In genomic region chr12:71854594-71854993, GRCh38 we compare ENCODE assay signal across 16 cellular contexts. TPM values are rescaled to one million over a fixed set of nuclear protein-coding genes. Genes with fewer than 3 reads are reported as not detected.
DNase-seq lines count a peak whose midpoint lies in the region; ATAC-seq and TF ChIP-seq lines count a peak whose summit lies in the region.
"Had no signal": no experiment of that assay in that cellular context is flagged by ENCODE, and none has a peak within 500 bp of the region (broad histone marks: within the 10 kb centered on the region; RNA-seq: fewer than 3 reads in every experiment).

No MANE protein-coding gene starts in this region.

- ATAC-seq in activated CD4-positive, alpha-beta T cell treated with anti-CD3 and anti-CD28 coated beads for 36 hours, result no peak
- no peak for ATAC-seq in CD8-positive, alpha-beta T cell
- ATAC-seq in memory B cell (ENCODE audit: low read depth) (peak; percentile 29), lower lobe of right lung (no peak)
- no peak for ATAC-seq in stimulated activated memory B cell treated with anti-CD40 and anti-IgM and Interleukin-4, amounts not matched to agents 10 μg/mL and 1 μg/mL and 100 μg/mL, for 72 hours
- ATAC-seq: GM12878 had no signal

- H3K27ac Mint-ChIP-seq in activated CD4-positive, alpha-beta T cell treated with anti-CD3 and anti-CD28 coated beads for 36 hours, result peak overlapping the region; percentile 38
- peak overlapping the region; percentile 28 for H3K27ac Mint-ChIP-seq in CD8-positive, alpha-beta T cell
- peak overlapping the region; percentile 36 for H3K27ac Mint-ChIP-seq in memory B cell
- peak overlapping the region; percentile 45 for H3K27ac Mint-ChIP-seq in stimulated activated memory B cell treated with anti-CD40 and anti-IgM and Interleukin-4, amounts not matched to agents 10 μg/mL and 1 μg/mL and 100 μg/mL, for 72 hours
- peak overlapping the region in 2 of 7 donors; percentile 31 to 33 for H3K27ac Mint-ChIP-seq in CD4-positive, alpha-beta memory T cell
- H3K27ac Mint-ChIP-seq: H9 had no signal

- peaks cover 81% of the 10 kb centered on the region for H3K36me3 Mint-ChIP-seq in activated CD4-positive, alpha-beta T cell treated with anti-CD3 and anti-CD28 coated beads for 36 hours (ENCODE audit: low read depth)
- H3K36me3 Mint-ChIP-seq in CD8-positive, alpha-beta T cell, result peaks cover 83% of the 10 kb centered on the region
- peaks cover 38% of the 10 kb centered on the region for H3K36me3 Mint-ChIP-seq in memory B cell
- H3K36me3 Mint-ChIP-seq in stimulated activated memory B cell treated with anti-CD40 and anti-IgM and Interleukin-4, amounts not matched to agents 10 μg/mL and 1 μg/mL and 100 μg/mL, for 72 hours, result peaks cover 69% of the 10 kb centered on the region
- peaks cover 58 to 64% of the 10 kb centered on the region in 2 donors for H3K36me3 Mint-ChIP-seq in CD4-positive, alpha-beta memory T cell

- H3K4me3 Mint-ChIP-seq in activated CD4-positive, alpha-beta T cell treated with anti-CD3 and anti-CD28 coated beads for 36 hours, result no peak overlapping the region
- H3K4me3 Mint-ChIP-seq in CD8-positive, alpha-beta T cell, result no peak overlapping the region
- H3K4me3 Mint-ChIP-seq in memory B cell, result no peak overlapping the region
- H3K4me3 Mint-ChIP-seq in stimulated activated memory B cell treated with anti-CD40 and anti-IgM and Interleukin-4, amounts not matched to agents 10 μg/mL and 1 μg/mL and 100 μg/mL, for 72 hours, result no peak overlapping the region
- peak overlapping the region in 1 of 8 donors; percentile 13 for H3K4me3 Mint-ChIP-seq in CD4-positive, alpha-beta memory T cell
- H3K4me3 Mint-ChIP-seq: H9 had no signal

- CTCF ChIA-PET in activated CD4-positive, alpha-beta T cell treated with anti-CD3 and anti-CD28 coated beads for 36 hours (lab: Charles Lee), result interaction anchor here (1.0 kb wide), 3 partner anchors 8 to 35 kb away, joined by 4 to 5 read pairs (median 4); no protein-coding TSS in a partner anchor
- CTCF ChIA-PET in CD8-positive, alpha-beta T cell (lab: Charles Lee), result interaction anchor here (1.5 kb wide), 1 partner anchor 11 kb away, joined by 3 read pairs; no protein-coding TSS in a partner anchor
- CTCF ChIA-PET in CD4-positive, alpha-beta memory T cell (lab: Charles Lee; ENCODE audit: partially characterized antibody), result interaction anchor here (1.0 to 2.6 kb wide), 2 partner anchors 8 to 74 kb away, joined by 3 to 7 read pairs; no protein-coding TSS in a partner anchor

- DNase-seq in activated CD4-positive, alpha-beta T cell treated with anti-CD3 and anti-CD28 coated beads for 36 hours, result no peak
- DNase-seq in activated CD4-positive, alpha-beta T cell treated with anti-CD3 and anti-CD28 coated beads, Interleukin-2, amount 50 U/mL, for 1 hour, result no peak
- no peak for DNase-seq in CD8-positive, alpha-beta T cell
- DNase-seq in memory B cell (ENCODE audit: low spot score in 2 of 2), result no peak
- DNase-seq in CD4-positive, alpha-beta memory T cell, result no peak
- DNase-seq in lower lobe of right lung, result no peak
- DNase-seq: 8988T; AML-193; CD4-positive, CD25-positive, alpha-beta regulatory T cell; DMS79; GOT3; H9; IMR-90 had no signal

- POLR2A ChIA-PET in activated CD4-positive, alpha-beta T cell treated with anti-CD3 and anti-CD28 coated beads for 36 hours (lab: Charles Lee), result interaction anchor here (0.5 kb wide), 1 partner anchor 8 kb away, joined by 3 read pairs; no protein-coding TSS in a partner anchor
- POLR2A ChIA-PET in CD8-positive, alpha-beta T cell (lab: Charles Lee), result no interaction called here
- POLR2A ChIA-PET in CD4-positive, alpha-beta memory T cell (lab: Charles Lee; ENCODE audit: partially characterized antibody), result no interaction called here

- H3K9me3 ChIP-seq in CD8-positive, alpha-beta T cell (ENCODE audit: low read length), result no peaks in the 10 kb centered on the region
- peaks cover 0 to 3% of the 10 kb centered on the region in 2 donors for H3K9me3 ChIP-seq in CD4-positive, alpha-beta memory T cell (ENCODE audit: control insufficient read depth in 1 of 2, low read length in 2 of 2)
- peaks cover 3% of the 10 kb centered on the region for H3K9me3 ChIP-seq in lower lobe of right lung

- H3K4me1 ChIP-seq in CD8-positive, alpha-beta T cell (ENCODE audit: insufficient read depth, low read length), result peaks cover 4% of the 10 kb centered on the region
- no peaks in the 10 kb centered on the region for H3K4me1 ChIP-seq in CD4-positive, alpha-beta memory T cell (ENCODE audit: insufficient read depth, low read length)
- H3K4me1 ChIP-seq in lower lobe of right lung, result no peaks in the 10 kb centered on the region
- H3K4me1 ChIP-seq: BLaER1 treated with 17β-estradiol and CSF1 and Interleukin-3, amounts not matched to agents 10 nM and 100 nM had no signal

- H3K4me1 Mint-ChIP-seq in activated CD4-positive, alpha-beta T cell treated with anti-CD3 and anti-CD28 coated beads for 36 hours, result peaks cover 42% of the 10 kb centered on the region
- H3K4me1 Mint-ChIP-seq in CD8-positive, alpha-beta T cell (ENCODE audit: low read depth), result peaks cover 64% of the 10 kb centered on the region
- H3K4me1 Mint-ChIP-seq in memory B cell, result peaks cover 30% of the 10 kb centered on the region
- H3K4me1 Mint-ChIP-seq in stimulated activated memory B cell treated with anti-CD40 and anti-IgM and Interleukin-4, amounts not matched to agents 10 μg/mL and 1 μg/mL and 100 μg/mL, for 72 hours, result peaks cover 39% of the 10 kb centered on the region
- H3K4me1 Mint-ChIP-seq in CD4-positive, alpha-beta memory T cell, result peaks cover 42 to 78% (median 58%) of the 10 kb centered on the region in 4 donors

- peaks cover 27% of the 10 kb centered on the region for H3K9me3 Mint-ChIP-seq in activated CD4-positive, alpha-beta T cell treated with anti-CD3 and anti-CD28 coated beads for 36 hours (ENCODE audit: low read depth)
- peaks cover 25% of the 10 kb centered on the region for H3K9me3 Mint-ChIP-seq in CD8-positive, alpha-beta T cell
- peaks cover 12% of the 10 kb centered on the region for H3K9me3 Mint-ChIP-seq in memory B cell
- H3K9me3 Mint-ChIP-seq in stimulated activated memory B cell treated with anti-CD40 and anti-IgM and Interleukin-4, amounts not matched to agents 10 μg/mL and 1 μg/mL and 100 μg/mL, for 72 hours, result peaks cover 15% of the 10 kb centered on the region
- H3K9me3 Mint-ChIP-seq in CD4-positive, alpha-beta memory T cell, result peaks cover 2 to 13% (median 9%) of the 10 kb centered on the region in 8 donors

- H3K27ac ChIP-seq in CD8-positive, alpha-beta T cell (ENCODE audit: low read depth, low read length), result no peak overlapping the region
- no peak overlapping the region for H3K27ac ChIP-seq in CD4-positive, alpha-beta memory T cell (ENCODE audit: low read depth, low read length)
- H3K27ac ChIP-seq in lower lobe of right lung, result no peak overlapping the region
- H3K27ac ChIP-seq: BLaER1 treated with 17β-estradiol and CSF1 and Interleukin-3, amounts not matched to agents 10 nM and 100 nM had no signal

- H3K27me3 ChIP-seq in CD8-positive, alpha-beta T cell (ENCODE audit: insufficient read depth, low read length), result no peaks in the 10 kb centered on the region
- no peaks in the 10 kb centered on the region for H3K27me3 ChIP-seq in CD4-positive, alpha-beta memory T cell (ENCODE audit: insufficient read depth, low read length)
- H3K27me3 ChIP-seq in lower lobe of right lung (ENCODE audit: low read depth), result no peaks in the 10 kb centered on the region
- H3K27me3 ChIP-seq: BLaER1 treated with 17β-estradiol and CSF1 and Interleukin-3, amounts not matched to agents 10 nM and 100 nM had no signal

- H3K36me3 ChIP-seq in CD8-positive, alpha-beta T cell (ENCODE audit: insufficient read depth, low read length), result peaks cover 7% of the 10 kb centered on the region
- no peaks in the 10 kb centered on the region for H3K36me3 ChIP-seq in CD4-positive, alpha-beta memory T cell (ENCODE audit: insufficient read depth, low read length)
- H3K36me3 ChIP-seq in lower lobe of right lung, result no peaks in the 10 kb centered on the region

- H3K27me3 Mint-ChIP-seq in activated CD4-positive, alpha-beta T cell treated with anti-CD3 and anti-CD28 coated beads for 36 hours, result no peaks in the 10 kb centered on the region
- no peaks in the 10 kb centered on the region for H3K27me3 Mint-ChIP-seq in CD8-positive, alpha-beta T cell (ENCODE audit: low read depth)
- no peaks in the 10 kb centered on the region for H3K27me3 Mint-ChIP-seq in memory B cell
- H3K27me3 Mint-ChIP-seq in stimulated activated memory B cell treated with anti-CD40 and anti-IgM and Interleukin-4, amounts not matched to agents 10 μg/mL and 1 μg/mL and 100 μg/mL, for 72 hours, result no peaks in the 10 kb centered on the region
- no peaks in the 10 kb centered on the region for H3K27me3 Mint-ChIP-seq in CD4-positive, alpha-beta memory T cell
- H3K27me3 Mint-ChIP-seq: CD4-positive, CD25-positive, alpha-beta regulatory T cell had no signal

- no peak for TF ChIP-seq CTCF in CD8-positive, alpha-beta T cell (IDR thresholded peaks at IDR 0.05)
- no peak for TF ChIP-seq CTCF in lower lobe of right lung (IDR thresholded peaks at IDR 0.05)

- H3K4me3 ChIP-seq in CD8-positive, alpha-beta T cell (ENCODE audit: low read depth, low read length), result no peak overlapping the region
- no peak overlapping the region for H3K4me3 ChIP-seq in CD4-positive, alpha-beta memory T cell (ENCODE audit: low read length in 2 of 2)
- H3K4me3 ChIP-seq in lower lobe of right lung, result no peak overlapping the region
- H3K4me3 ChIP-seq: BLaER1 treated with 17β-estradiol and CSF1 and Interleukin-3, amounts not matched to agents 10 nM and 100 nM; GM12878 had no signal

- intact Hi-C loops in activated CD4-positive, alpha-beta T cell treated with anti-CD3 and anti-CD28 coated beads for 36 hours (cut with DNase I, micrococcal nuclease), result no loop called here
- intact Hi-C loops in CD8-positive, alpha-beta T cell (cut with DNase I, micrococcal nuclease), result no loop called here
- intact Hi-C loops in CD4-positive, alpha-beta memory T cell (cut with micrococcal nuclease), result no loop called here
- intact Hi-C loops in lower lobe of right lung (cut with DNase I), result no loop called here

RNA-seq across cellular contexts. Expression of gene TBC1D15, which starts 15.0 kb away (rescaled TPM):
- total RNA-seq in activated CD4-positive, alpha-beta T cell treated with anti-CD3 and anti-CD28 coated beads for 36 hours, result 10 to 100 TPM; 50.3 to 59.1 TPM
- 100 to 1,000 TPM; 139 TPM for total RNA-seq in CD8-positive, alpha-beta T cell
- total RNA-seq in CD4-positive, alpha-beta memory T cell, result 10 to 100 TPM; 88.5 to 97.3 TPM
- polyA plus RNA-seq in CD4-positive, alpha-beta memory T cell, result 10 to 100 TPM; 37.4 to 46.3 TPM
- 66.5 TPM for total RNA-seq in lower lobe of right lung
